8 cellular contexts compared by ENCODE assay signal in the genomic region with DNA sequence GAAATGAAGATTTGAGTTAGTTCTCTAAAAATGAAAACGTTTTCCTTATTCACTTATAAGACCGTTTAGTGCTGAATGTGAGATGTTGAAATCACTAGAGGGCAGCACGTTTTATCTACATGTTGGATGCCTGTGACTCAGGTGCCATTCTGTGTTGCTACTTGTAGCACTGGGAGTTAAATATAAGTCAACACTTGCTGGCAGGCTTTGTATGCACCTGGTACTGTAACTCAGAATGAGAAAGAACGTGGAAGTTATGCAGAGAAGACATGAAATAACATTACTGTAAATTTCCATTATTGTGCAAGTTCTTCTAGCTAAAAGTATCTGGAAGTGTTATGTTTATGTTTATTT. TPM values are rescaled to one million over a fixed set of nuclear protein-coding genes. Genes with fewer than 3 reads are reported as not detected.
DNase-seq lines count a peak whose midpoint lies in the region; ATAC-seq and TF ChIP-seq lines count a peak whose summit lies in the region.

No MANE protein-coding gene starts in this region.

- POLR2A ChIA-PET in AG04449 (lab: Yijun Ruan, JAX) = no interaction called here

- intact Hi-C loops in sciatic nerve (cut with DNase I) = no loop called here

- peak; percentile 73 for ATAC-seq in sciatic nerve
- ATAC-seq in HG02884 (IDR thresholded peaks at IDR 0.05; ENCODE audit: unreplicated experiment) = no peak

- DNase-seq in AG04449 (ENCODE audit: low read depth, low spot score) = peak; percentile 28
- DNase-seq in GM13977 (ENCODE audit: low spot score) = peak; percentile 16
- DNase-seq in HT1080 (ENCODE audit: low read depth) = peak; percentile 38
- peak; percentile 83 for DNase-seq in SIG-M5 treated with dmso at 0.1 percent for 504 hours (lab: John Stamatoyannopoulos, UW; ENCODE audit: unreplicated experiment)
- DNase-seq in fibroblast of villous mesenchyme (ENCODE audit: low read depth) = peak; percentile 90
- no peak for DNase-seq in sciatic nerve (ENCODE audit: low spot score)
- DNase-seq in T1000 (lab: John Stamatoyannopoulos, UW) = no peak

- CTCF ChIA-PET in AG04449 (lab: Yijun Ruan, JAX) = interaction anchor here (1.2 to 2.0 kb wide), 2 partner anchors 9 to 75 kb away, joined by 7 to 8 read pairs; no protein-coding TSS in a partner anchor

- in situ Hi-C loops in GM13977 (cut with MboI; ENCODE audit: low pct_unique_long_range_greater_than_20kb, low sequenced_read_pairs, unreplicated experiment) = loop anchor here (25.0 kb wide), 1 partner anchor 287 kb away; no protein-coding TSS in a partner anchor

- peak; percentile 16 for TF ChIP-seq CTCF in AG04449 (IDR thresholded peaks at IDR 0.05; ENCODE audit: insufficient read depth, low read length, missing control alignments)
- peak; percentile 48 for TF ChIP-seq CTCF in GM13977 (IDR thresholded peaks at IDR 0.05; ENCODE audit: extremely low read depth, insufficient read depth, missing control alignments)
- peak; percentile 40 for TF ChIP-seq CTCF in fibroblast of villous mesenchyme (IDR thresholded peaks at IDR 0.05; ENCODE audit: insufficient read depth, low read depth, low read length)

- no peak overlapping the region for H3K4me3 ChIP-seq in AG04449 (ENCODE audit: low read depth, low read length)
- H3K4me3 ChIP-seq in fibroblast of villous mesenchyme (ENCODE audit: low read depth, low read length) = no peak overlapping the region

RNA-seq across cellular contexts. Expression of a gene that starts 45.9 kb away (rescaled TPM):
- total RNA-seq in HT1080 (2014; rRNA removed; shearing (Covaris generic)) = 7.9 and 10.8 TPM in 2 replicates
- 12.3 and 16.5 TPM in 2 replicates for polyA plus RNA-seq in HT1080 (2015; cell fraction: cytosol; rRNA removed)
- polyA plus RNA-seq in HT1080 (2015; cell fraction: nucleus; rRNA removed) = 21.4 and 22.4 TPM in 2 replicates
- total RNA-seq in fibroblast of villous mesenchyme = 10.0 and 16.8 TPM in 2 replicates
- 29.4 TPM for total RNA-seq in sciatic nerve

Comparison
In these comparisons a context has a peak if more than half of its experiments do, and no peak if none do; other contexts are left out.
1. DNase-seq: peak in AG04449 (single experiment), GM13977 (single experiment), HT1080 (single experiment), SIG-M5 treated with dmso at 0.1 percent for 504 hours (single experiment) and fibroblast of villous mesenchyme (single experiment); none in sciatic nerve (single experiment) and T1000 (single experiment).
2. Peak in every context shown above with its lines, with median percentiles within 50 percentile points of each other: CTCF ChIP-seq.